1 cellular context compared by ENCODE assay signal in the genomic region with DNA sequence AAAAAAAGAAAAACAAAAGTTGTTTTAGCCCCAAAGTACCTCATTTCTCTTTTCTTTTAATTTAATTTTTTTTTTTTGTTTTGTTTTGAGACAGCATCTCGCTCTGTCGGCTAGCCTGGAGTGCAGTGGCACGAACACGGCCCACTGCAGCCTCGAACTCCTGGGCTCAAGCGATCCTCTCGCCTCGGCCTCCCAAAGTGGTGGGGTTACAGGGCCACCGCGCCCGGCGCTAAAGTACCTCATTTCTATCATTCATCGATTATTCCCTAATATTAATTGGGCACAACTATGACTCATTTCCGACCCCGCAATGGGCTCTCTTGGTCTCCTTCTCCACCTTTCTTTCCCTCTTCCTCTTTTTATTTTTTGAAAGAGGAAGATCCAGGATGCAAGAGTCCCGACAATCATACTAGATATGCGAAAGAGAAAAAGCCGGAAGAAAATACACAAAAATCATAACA.
TF ChIP-seq lines count a peak whose summit lies in the region.

No MANE protein-coding gene starts in this region.

TF ChIP-seq in endothelial cell of umbilical vein, 7 proteins besides CTCF, POLR2A, EP300 and RAD21 (continued from another document):
- TF ChIP-seq MAX (IDR thresholded peaks at IDR 0.05; ENCODE audit: insufficient read depth, insufficient read length): no peak
